In the genomic region with DNA sequence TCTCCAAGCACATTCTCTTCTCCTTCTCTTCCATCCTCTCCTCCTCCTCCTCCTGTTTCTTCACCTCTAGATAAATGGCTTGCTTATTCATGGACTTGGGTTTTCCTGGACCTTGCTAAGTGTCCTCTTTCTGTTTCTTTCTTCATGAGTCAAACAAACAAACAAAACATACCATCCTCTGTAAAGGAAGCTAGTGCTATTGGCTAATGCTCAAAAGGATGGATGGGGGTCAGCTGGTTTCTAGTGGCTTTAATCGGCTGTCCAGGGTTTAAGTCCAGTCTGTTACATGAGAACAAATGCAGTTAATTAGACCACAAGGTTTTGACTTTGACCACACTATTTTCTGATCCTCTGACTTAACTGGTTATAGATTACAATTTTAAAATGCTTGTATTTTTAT, we compare ENCODE assay signal across 27 cellular contexts.
"Had no signal": no experiment of that assay in that cellular context is flagged by ENCODE, and none has a peak within 500 bp of the region (broad histone marks: within the 10 kb centered on the region; RNA-seq: fewer than 3 reads in every experiment).

No MANE protein-coding gene starts in this region.

- H3K4me3 ChIP-seq: esophagus squamous epithelium, left lung, lower lobe of right lung, ovary, prostate gland, stomach, thyroid gland, upper lobe of right lung had no signal

- H3K27me3 ChIP-seq: esophagus squamous epithelium, left lung, ovary, stomach, thyroid gland, upper lobe of right lung had no signal

- H3K9me3 ChIP-seq: esophagus squamous epithelium, left lung, lower lobe of right lung, neutrophil, ovary, prostate gland, stomach, thyroid gland, upper lobe of right lung had no signal

- H3K36me3 ChIP-seq: esophagus squamous epithelium, left lung, lower lobe of right lung, neutrophil, ovary, prostate gland, stomach, thyroid gland, upper lobe of right lung had no signal

- H3K27ac ChIP-seq: epithelial cell of prostate, esophagus squamous epithelium, left lung, lower lobe of right lung, neutrophil, ovary, prostate gland, stomach, thyroid gland, upper lobe of right lung had no signal

- DNase-seq: activated B cell treated with CpG ODN at 0.5 μM for 24 hours; activated CD4-positive, alpha-beta T cell treated with anti-CD3 and anti-CD28 coated beads for 36 hours; activated CD8-positive, alpha-beta memory T cell treated with anti-CD3 and anti-CD28 coated beads, Interleukin-2, amount 10 ng/mL, durations not matched to agents 7 days and 5 days; activated CD8-positive, alpha-beta T cell treated with anti-CD3 and anti-CD28 coated beads, Interleukin-2, amount 10 ng/mL, durations not matched to agents 7 days and 5 days; activated naive CD8-positive, alpha-beta T cell treated with anti-CD3 and anti-CD28 coated beads, Interleukin-2, amount 50 U/mL, for 24 hours; activated T-cell treated with anti-CD3 and anti-CD28 coated beads, Interleukin-2, amount 50 U/mL, for 48 hours; anterior cingulate cortex; dermis blood vessel endothelial cell; effector CD4-positive, alpha-beta T cell; esophagus squamous epithelium; foreskin fibroblast; head of caudate nucleus; hippocampal formation; left lung; lower lobe of right lung; mesendoderm; ovary; stimulated activated CD4-positive, alpha-beta T cell treated with anti-CD3 and anti-CD28 coated beads, Interleukin-15, amount 100 ng/mL, for 24 hours; stimulated activated CD4-positive, alpha-beta T cell treated with anti-CD3 and anti-CD28 coated beads, Interleukin-2, amount 100 ng/mL, for 24 hours; stimulated activated naive B cell treated with anti-CD40 and anti-IgM and Interleukin-4, amounts not matched to agents 10 μg/mL and 1 μg/mL and 100 μg/mL, for 72 hours; stomach; T-helper 1 cell; thyroid gland; upper lobe of right lung had no signal

- ATAC-seq: activated CD4-positive, alpha-beta T cell treated with anti-CD3 and anti-CD28 coated beads for 36 hours; activated CD8-positive, alpha-beta memory T cell treated with anti-CD3 and anti-CD28 coated beads, Interleukin-2, amount 10 ng/mL, durations not matched to agents 7 days and 5 days; activated CD8-positive, alpha-beta T cell treated with anti-CD3 and anti-CD28 coated beads, Interleukin-2, amount 10 ng/mL, durations not matched to agents 7 days and 5 days; activated naive CD8-positive, alpha-beta T cell treated with anti-CD3 and anti-CD28 coated beads, Interleukin-2, amount 50 U/mL, for 24 hours; left lung; lower lobe of right lung; stimulated activated naive B cell treated with anti-CD40 and anti-IgM and Interleukin-4, amounts not matched to agents 10 μg/mL and 1 μg/mL and 100 μg/mL, for 72 hours; upper lobe of right lung had no signal

- H3K4me1 ChIP-seq: esophagus squamous epithelium, left lung, lower lobe of right lung, prostate gland, stomach, thyroid gland, upper lobe of right lung had no signal
